Comparison of ENCODE assay signal across 33 cellular contexts in genomic region chrX:103372886-103373285, GRCh38. TPM values are rescaled to one million over a fixed set of nuclear protein-coding genes. Genes with fewer than 3 reads are reported as not detected.
"Had no signal": no experiment of that assay in that cellular context is flagged by ENCODE, and none has a peak within 500 bp of the region (broad histone marks: within the 10 kb centered on the region; RNA-seq: fewer than 3 reads in every experiment).

No MANE protein-coding gene starts in this region.

- H3K9me3 ChIP-seq: ascending aorta had no signal

- H3K27me3 ChIP-seq: ascending aorta had no signal

- H3K27ac ChIP-seq: ascending aorta, PC-9, RWPE1, VCaP had no signal

- H3K4me1 ChIP-seq: ascending aorta had no signal

- H3K36me3 ChIP-seq: ascending aorta had no signal

- DNase-seq: activated B cell treated with CpG ODN at 0.5 μM for 24 hours; activated CD4-positive, alpha-beta memory T cell treated with anti-CD3 and anti-CD28 coated beads, Interleukin-2, amount 10 ng/mL, durations not matched to agents 7 days and 5 days; activated CD4-positive, alpha-beta T cell treated with anti-CD3 and anti-CD28 coated beads for 1 hour; activated CD4-positive, alpha-beta T cell treated with anti-CD3 and anti-CD28 coated beads for 48 hours; activated CD8-positive, alpha-beta memory T cell treated with anti-CD3 and anti-CD28 coated beads for 24 hours; activated CD8-positive, alpha-beta memory T cell treated with anti-CD3 and anti-CD28 coated beads, Interleukin-2, amount 10 ng/mL, durations not matched to agents 7 days and 5 days; activated CD8-positive, alpha-beta memory T cell treated with anti-CD3 and anti-CD28 coated beads, Interleukin-2, amount 50 U/mL, for 48 hours; activated effector memory CD4-positive, alpha-beta T cell treated with Interleukin-2 at 50 U/mL for 16 hours; activated naive CD4-positive, alpha-beta T cell treated with anti-CD3 and anti-CD28 coated beads, Interleukin-2, amount 10 ng/mL, durations not matched to agents 7 days and 5 days; activated naive CD8-positive, alpha-beta T cell treated with anti-CD3 and anti-CD28 coated beads, Interleukin-2, amount 50 U/mL, for 24 hours; activated T-cell treated with anti-CD3 and anti-CD28 coated beads, Interleukin-2, amount 50 U/mL, for 48 hours; amniotic stem cell; Kasumi-1; MM.1S; MV-4-11; NCI-H1092; NCI-H1436 treated with DMSO at 0.1 percent for 48 hours; NCI-H1694 treated with DMSO at 0.1 percent for 48 hours; NCI-H2029; NCI-H345; NCI-H510A; NCI-H526; NCI-H748 treated with DMSO at 0.1 percent for 48 hours; NK-92 treated with Interleukin-12 subunit alpha and Interleukin-12 subunit beta, amount 100 ng/mL, for 24 hours; Right ventricle myocardium superior; SW 1271; T-helper 1 cell; T-helper 2 cell; T-helper 9 cell had no signal

- H2AFZ ChIP-seq: PC-9 had no signal

- H3K4me3 ChIP-seq: ascending aorta, PC-9 had no signal

RNA-seq across cellular contexts. Expression of gene TCEAL7, which starts 42.8 kb away (rescaled TPM):
- total RNA-seq: activated B cell treated with CpG ODN at 0.5 μM for 24 hours; activated CD4-positive, alpha-beta memory T cell treated with anti-CD3 and anti-CD28 coated beads, Interleukin-2, amount 10 ng/mL, durations not matched to agents 7 days and 5 days; activated CD8-positive, alpha-beta memory T cell treated with anti-CD3 and anti-CD28 coated beads, Interleukin-2, amount 10 ng/mL, durations not matched to agents 7 days and 5 days; ascending aorta; PC-9 had no signal
